34 cellular contexts compared by ENCODE assay signal in genomic region chr5:52063186-52063585, GRCh38.
"Had no signal": no experiment of that assay in that cellular context is flagged by ENCODE, and none has a peak within 500 bp of the region (broad histone marks: within the 10 kb centered on the region; RNA-seq: fewer than 3 reads in every experiment).

No MANE protein-coding gene starts in this region.

- H3K36me3 Mint-ChIP-seq: activated CD4-positive, alpha-beta memory T cell treated with anti-CD3 and anti-CD28 coated beads for 36 hours; activated naive CD4-positive, alpha-beta T cell treated with anti-CD3 and anti-CD28 coated beads, Interleukin-2, amount 10 ng/mL, durations not matched to agents 7 days and 5 days; activated naive CD8-positive, alpha-beta T cell; brain had no signal

- H3K27ac ChIP-seq: Peyer's patch, VCaP had no signal

- H3K9me3 ChIP-seq: Peyer's patch had no signal

- H3K4me3 ChIP-seq: MG63, Peyer's patch had no signal

- ATAC-seq: activated naive CD8-positive, alpha-beta T cell treated with anti-CD3 and anti-CD28 coated beads, Interleukin-2, amount 50 U/mL, for 24 hours; Right ventricle myocardium inferior; SK-N-SH treated with all-trans-retinoic acid at 6 μM for 48 hours had no signal

- H3K4me3 Mint-ChIP-seq: activated B cell treated with CpG ODN at 0.5 μM for 24 hours; activated CD4-positive, alpha-beta memory T cell treated with anti-CD3 and anti-CD28 coated beads for 36 hours; activated naive CD4-positive, alpha-beta T cell treated with anti-CD3 and anti-CD28 coated beads, Interleukin-2, amount 10 ng/mL, durations not matched to agents 7 days and 5 days; activated naive CD8-positive, alpha-beta T cell; activated naive CD8-positive, alpha-beta T cell treated with anti-CD3 and anti-CD28 coated beads, Interleukin-2, amount 50 U/mL, for 24 hours; brain had no signal

- H3K27ac Mint-ChIP-seq: activated B cell treated with CpG ODN at 0.5 μM for 24 hours; activated CD4-positive, alpha-beta memory T cell treated with anti-CD3 and anti-CD28 coated beads for 36 hours; activated naive CD4-positive, alpha-beta T cell treated with anti-CD3 and anti-CD28 coated beads, Interleukin-2, amount 10 ng/mL, durations not matched to agents 7 days and 5 days; activated naive CD8-positive, alpha-beta T cell; activated naive CD8-positive, alpha-beta T cell treated with anti-CD3 and anti-CD28 coated beads, Interleukin-2, amount 50 U/mL, for 24 hours; brain had no signal

- H3K4me1 Mint-ChIP-seq: activated B cell treated with CpG ODN at 0.5 μM for 24 hours; activated naive CD4-positive, alpha-beta T cell treated with anti-CD3 and anti-CD28 coated beads, Interleukin-2, amount 10 ng/mL, durations not matched to agents 7 days and 5 days; activated naive CD8-positive, alpha-beta T cell treated with anti-CD3 and anti-CD28 coated beads, Interleukin-2, amount 50 U/mL, for 24 hours; brain had no signal

- H3K36me3 ChIP-seq: MG63, Peyer's patch had no signal

- H3K27me3 Mint-ChIP-seq: activated B cell treated with CpG ODN at 0.5 μM for 24 hours; activated CD4-positive, alpha-beta memory T cell treated with anti-CD3 and anti-CD28 coated beads for 36 hours; activated naive CD4-positive, alpha-beta T cell treated with anti-CD3 and anti-CD28 coated beads, Interleukin-2, amount 10 ng/mL, durations not matched to agents 7 days and 5 days; activated naive CD8-positive, alpha-beta T cell; activated naive CD8-positive, alpha-beta T cell treated with anti-CD3 and anti-CD28 coated beads, Interleukin-2, amount 50 U/mL, for 24 hours had no signal

- DNase-seq: activated B cell treated with CpG ODN at 0.5 μM for 24 hours; activated CD4-positive, alpha-beta memory T cell treated with anti-CD3 and anti-CD28 coated beads for 36 hours; activated CD4-positive, alpha-beta T cell treated with anti-CD3 and anti-CD28 coated beads for 4 hours; activated CD4-positive, alpha-beta T cell treated with anti-CD3 and anti-CD28 coated beads, Interleukin-2, amount 50 U/mL, for 1 hour; activated CD4-positive, CD25-positive, alpha-beta regulatory T cell treated with anti-CD3 and anti-CD28 coated beads, Interleukin-2, amount 50 U/mL, for 72 hours; activated CD8-positive, alpha-beta memory T cell treated with anti-CD3 and anti-CD28 coated beads, Interleukin-2, amount 50 U/mL, for 4 hours; activated effector memory CD4-positive, alpha-beta T cell treated with Interleukin-2 at 50 U/mL for 16 hours; activated naive CD4-positive, alpha-beta T cell treated with anti-CD3 and anti-CD28 coated beads, Interleukin-2, amount 10 ng/mL, durations not matched to agents 7 days and 5 days; activated naive CD8-positive, alpha-beta T cell treated with anti-CD3 and anti-CD28 coated beads, Interleukin-2, amount 50 U/mL, for 24 hours; activated T-cell treated with anti-CD3 and anti-CD28 coated beads for 4 hours; activated T-cell treated with anti-CD3 and anti-CD28 coated beads, Interleukin-2, amount 50 U/mL, for 48 hours; anterior cingulate cortex; central memory CD4-positive, alpha-beta T cell; Karpas-422; MG63; NCI-H1048; NCI-H1105 treated with DMSO at 0.1 percent for 48 hours; NCI-H1436; NCI-H1694; NCI-H1930; NCI-H2081 treated with DMSO at 0.1 percent for 48 hours; NCI-H345; NCI-H524 treated with DMSO at 0.1 percent for 48 hours; Peyer's patch; RPMI8226; SIG-M5; T-helper 1 cell; T-helper 2 cell; T-helper 9 cell had no signal

- H3K4me1 ChIP-seq: Peyer's patch had no signal

- H3K27me3 ChIP-seq: MG63, Peyer's patch had no signal
